1 cellular context compared by ENCODE assay signal in genomic region chr2:237538901-237539300, GRCh38.
TF ChIP-seq lines count a peak whose summit lies in the region.

No MANE protein-coding gene starts in this region.

TF ChIP-seq in HCT116, 20 proteins besides CTCF, POLR2A, EP300 and RAD21 (continued from another document):
- TF ChIP-seq, protein P1, sequence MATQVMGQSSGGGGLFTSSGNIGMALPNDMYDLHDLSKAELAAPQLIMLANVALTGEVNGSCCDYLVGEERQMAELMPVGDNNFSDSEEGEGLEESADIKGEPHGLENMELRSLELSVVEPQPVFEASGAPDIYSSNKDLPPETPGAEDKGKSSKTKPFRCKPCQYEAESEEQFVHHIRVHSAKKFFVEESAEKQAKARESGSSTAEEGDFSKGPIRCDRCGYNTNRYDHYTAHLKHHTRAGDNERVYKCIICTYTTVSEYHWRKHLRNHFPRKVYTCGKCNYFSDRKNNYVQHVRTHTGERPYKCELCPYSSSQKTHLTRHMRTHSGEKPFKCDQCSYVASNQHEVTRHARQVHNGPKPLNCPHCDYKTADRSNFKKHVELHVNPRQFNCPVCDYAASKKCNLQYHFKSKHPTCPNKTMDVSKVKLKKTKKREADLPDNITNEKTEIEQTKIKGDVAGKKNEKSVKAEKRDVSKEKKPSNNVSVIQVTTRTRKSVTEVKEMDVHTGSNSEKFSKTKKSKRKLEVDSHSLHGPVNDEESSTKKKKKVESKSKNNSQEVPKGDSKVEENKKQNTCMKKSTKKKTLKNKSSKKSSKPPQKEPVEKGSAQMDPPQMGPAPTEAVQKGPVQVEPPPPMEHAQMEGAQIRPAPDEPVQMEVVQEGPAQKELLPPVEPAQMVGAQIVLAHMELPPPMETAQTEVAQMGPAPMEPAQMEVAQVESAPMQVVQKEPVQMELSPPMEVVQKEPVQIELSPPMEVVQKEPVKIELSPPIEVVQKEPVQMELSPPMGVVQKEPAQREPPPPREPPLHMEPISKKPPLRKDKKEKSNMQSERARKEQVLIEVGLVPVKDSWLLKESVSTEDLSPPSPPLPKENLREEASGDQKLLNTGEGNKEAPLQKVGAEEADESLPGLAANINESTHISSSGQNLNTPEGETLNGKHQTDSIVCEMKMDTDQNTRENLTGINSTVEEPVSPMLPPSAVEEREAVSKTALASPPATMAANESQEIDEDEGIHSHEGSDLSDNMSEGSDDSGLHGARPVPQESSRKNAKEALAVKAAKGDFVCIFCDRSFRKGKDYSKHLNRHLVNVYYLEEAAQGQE (IDR thresholded peaks at IDR 0.05; ENCODE audit: low read depth) = no peak
- TF ChIP-seq TCF7L2 (IDR thresholded peaks at IDR 0.05; ENCODE audit: borderline replicate concordance, extremely low read depth, insufficient read depth, insufficient read length) = no peak
